In the genomic region with DNA sequence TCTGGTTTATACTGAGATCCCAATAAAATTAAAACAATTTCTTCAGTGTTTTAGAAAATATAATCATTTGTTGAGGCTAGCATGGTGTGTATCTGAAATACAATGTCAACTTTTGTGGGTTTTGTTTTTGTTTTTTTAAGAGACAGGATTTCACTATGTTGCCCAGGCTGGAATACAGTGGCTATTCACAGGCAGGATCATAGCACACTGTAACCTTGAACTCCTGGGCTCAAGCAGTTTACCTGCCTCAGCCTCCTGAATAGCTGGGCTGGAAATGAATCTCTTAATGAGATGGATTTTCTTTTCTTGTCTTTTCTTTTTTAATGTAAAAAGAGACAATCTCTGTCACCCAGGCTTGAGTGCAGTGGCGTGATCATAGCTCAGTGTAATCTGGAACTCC, we compare ENCODE assay signal across 1 cellular context.
TF ChIP-seq lines count a peak whose summit lies in the region.

No MANE protein-coding gene starts in this region.

TF ChIP-seq in HCT116, 20 proteins besides CTCF, POLR2A, EP300 and RAD21 (continued from another document):
- TF ChIP-seq, protein P1, sequence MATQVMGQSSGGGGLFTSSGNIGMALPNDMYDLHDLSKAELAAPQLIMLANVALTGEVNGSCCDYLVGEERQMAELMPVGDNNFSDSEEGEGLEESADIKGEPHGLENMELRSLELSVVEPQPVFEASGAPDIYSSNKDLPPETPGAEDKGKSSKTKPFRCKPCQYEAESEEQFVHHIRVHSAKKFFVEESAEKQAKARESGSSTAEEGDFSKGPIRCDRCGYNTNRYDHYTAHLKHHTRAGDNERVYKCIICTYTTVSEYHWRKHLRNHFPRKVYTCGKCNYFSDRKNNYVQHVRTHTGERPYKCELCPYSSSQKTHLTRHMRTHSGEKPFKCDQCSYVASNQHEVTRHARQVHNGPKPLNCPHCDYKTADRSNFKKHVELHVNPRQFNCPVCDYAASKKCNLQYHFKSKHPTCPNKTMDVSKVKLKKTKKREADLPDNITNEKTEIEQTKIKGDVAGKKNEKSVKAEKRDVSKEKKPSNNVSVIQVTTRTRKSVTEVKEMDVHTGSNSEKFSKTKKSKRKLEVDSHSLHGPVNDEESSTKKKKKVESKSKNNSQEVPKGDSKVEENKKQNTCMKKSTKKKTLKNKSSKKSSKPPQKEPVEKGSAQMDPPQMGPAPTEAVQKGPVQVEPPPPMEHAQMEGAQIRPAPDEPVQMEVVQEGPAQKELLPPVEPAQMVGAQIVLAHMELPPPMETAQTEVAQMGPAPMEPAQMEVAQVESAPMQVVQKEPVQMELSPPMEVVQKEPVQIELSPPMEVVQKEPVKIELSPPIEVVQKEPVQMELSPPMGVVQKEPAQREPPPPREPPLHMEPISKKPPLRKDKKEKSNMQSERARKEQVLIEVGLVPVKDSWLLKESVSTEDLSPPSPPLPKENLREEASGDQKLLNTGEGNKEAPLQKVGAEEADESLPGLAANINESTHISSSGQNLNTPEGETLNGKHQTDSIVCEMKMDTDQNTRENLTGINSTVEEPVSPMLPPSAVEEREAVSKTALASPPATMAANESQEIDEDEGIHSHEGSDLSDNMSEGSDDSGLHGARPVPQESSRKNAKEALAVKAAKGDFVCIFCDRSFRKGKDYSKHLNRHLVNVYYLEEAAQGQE (IDR thresholded peaks at IDR 0.05; ENCODE audit: low read depth): no peak
- TF ChIP-seq EGR1 (IDR thresholded peaks at IDR 0.05; ENCODE audit: low read depth) (no peak), POLR2AphosphoS5 (IDR thresholded peaks at IDR 0.05; ENCODE audit: low read depth, low read length) (no peak), SRF (IDR thresholded peaks at IDR 0.05; ENCODE audit: low read depth) (no peak), ELF1 (IDR thresholded peaks at IDR 0.05; ENCODE audit: borderline replicate concordance, low read depth) (no peak), CEBPB (IDR thresholded peaks at IDR 0.05; ENCODE audit: low read depth) (no peak), EZH2 (IDR thresholded peaks at IDR 0.05) (no peak)
- TF ChIP-seq, protein P2, sequence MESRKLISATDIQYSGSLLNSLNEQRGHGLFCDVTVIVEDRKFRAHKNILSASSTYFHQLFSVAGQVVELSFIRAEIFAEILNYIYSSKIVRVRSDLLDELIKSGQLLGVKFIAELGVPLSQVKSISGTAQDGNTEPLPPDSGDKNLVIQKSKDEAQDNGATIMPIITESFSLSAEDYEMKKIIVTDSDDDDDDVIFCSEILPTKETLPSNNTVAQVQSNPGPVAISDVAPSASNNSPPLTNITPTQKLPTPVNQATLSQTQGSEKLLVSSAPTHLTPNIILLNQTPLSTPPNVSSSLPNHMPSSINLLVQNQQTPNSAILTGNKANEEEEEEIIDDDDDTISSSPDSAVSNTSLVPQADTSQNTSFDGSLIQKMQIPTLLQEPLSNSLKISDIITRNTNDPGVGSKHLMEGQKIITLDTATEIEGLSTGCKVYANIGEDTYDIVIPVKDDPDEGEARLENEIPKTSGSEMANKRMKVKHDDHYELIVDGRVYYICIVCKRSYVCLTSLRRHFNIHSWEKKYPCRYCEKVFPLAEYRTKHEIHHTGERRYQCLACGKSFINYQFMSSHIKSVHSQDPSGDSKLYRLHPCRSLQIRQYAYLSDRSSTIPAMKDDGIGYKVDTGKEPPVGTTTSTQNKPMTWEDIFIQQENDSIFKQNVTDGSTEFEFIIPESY (IDR thresholded peaks at IDR 0.05; ENCODE audit: extremely low read depth, insufficient replicate concordance, low read length): no peak
- TF ChIP-seq, protein P3, sequence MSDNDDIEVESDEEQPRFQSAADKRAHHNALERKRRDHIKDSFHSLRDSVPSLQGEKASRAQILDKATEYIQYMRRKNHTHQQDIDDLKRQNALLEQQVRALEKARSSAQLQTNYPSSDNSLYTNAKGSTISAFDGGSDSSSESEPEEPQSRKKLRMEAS (IDR thresholded peaks at IDR 0.05): no peak
